In genomic region chr5:161703528-161703927, GRCh38 we compare ENCODE assay signal across 29 cellular contexts. TPM values are rescaled to one million over a fixed set of nuclear protein-coding genes. Genes with fewer than 3 reads are reported as not detected.
DNase-seq lines count a peak whose midpoint lies in the region; ATAC-seq, FAIRE-seq and TF ChIP-seq lines count a peak whose summit lies in the region.
"Had no signal": no experiment of that assay in that cellular context is flagged by ENCODE, and none has a peak within 500 bp of the region (broad histone marks: within the 10 kb centered on the region; RNA-seq: fewer than 3 reads in every experiment).

No MANE protein-coding gene starts in this region.

- H3K4me2 ChIP-seq in HepG2 (ENCODE audit: low read depth, low read length): no peak overlapping the region
- no peak overlapping the region for H3K4me2 ChIP-seq in K562 (ENCODE audit: insufficient read depth, low read length)
- H3K4me2 ChIP-seq: BLaER1 had no signal

- no peak overlapping the region for H3K27ac ChIP-seq in HepG2 (ENCODE audit: extremely low read length, insufficient read depth, low read length)
- no peak overlapping the region for H3K27ac ChIP-seq in right lobe of liver
- H3K27ac ChIP-seq in K562 (ENCODE audit: extremely low read depth, low read depth, low read length): no peak overlapping the region
- no peak overlapping the region for H3K27ac ChIP-seq in substantia nigra (ENCODE audit: low read depth, low read length, poor library complexity, severe bottlenecking)
- H3K27ac ChIP-seq: BLaER1 had no signal

- H3K9me1 ChIP-seq in K562 (ENCODE audit: control insufficient read depth, insufficient read depth, low read length): no peaks in the 10 kb centered on the region

- H3K27me3 ChIP-seq in HepG2 (ENCODE audit: control insufficient read depth in 1 of 2, insufficient read depth in 2 of 2, low read length in 2 of 2): no peaks in the 10 kb centered on the region
- no peaks in the 10 kb centered on the region for H3K27me3 ChIP-seq in right lobe of liver
- H3K27me3 ChIP-seq in K562 (ENCODE audit: control insufficient read depth in 2 of 2, insufficient read depth in 2 of 2, low read length in 2 of 2): no peaks in the 10 kb centered on the region
- H3K27me3 ChIP-seq: BE2C, BLaER1 had no signal

- no peak for ATAC-seq in HepG2
- ATAC-seq in right lobe of liver: no peak
- ATAC-seq in K562: no peak
- no peak for ATAC-seq in GM21529 (IDR thresholded peaks at IDR 0.05; ENCODE audit: unreplicated experiment)
- ATAC-seq: GM12878 had no signal

- BruUV-seq in HepG2 (replicated peaks; lab: Mats Ljungman, UMichigan): no TSS peak
- BruUV-seq in K562 (replicated peaks; lab: Mats Ljungman, UMichigan): no TSS peak

- TF ChIP-seq POLR2A in HepG2 (IDR thresholded peaks at IDR 0.05; ENCODE audit: insufficient read depth in 1 of 2, low read depth in 2 of 2, low read length in 2 of 2) (no peak), right lobe of liver (IDR thresholded peaks at IDR 0.05) (no peak), K562 (conservative IDR thresholded peaks at IDR 0.05) (no peak)

- TF ChIP-seq EP300 in HepG2 (IDR thresholded peaks at IDR 0.05; ENCODE audit: low read depth in 2 of 2, low read length in 2 of 2) (no peak), HepG2 (CRISPR knock-in tag; IDR thresholded peaks at IDR 0.05; ENCODE audit: borderline replicate concordance) (no peak), K562 (IDR thresholded peaks at IDR 0.05; ENCODE audit: low read length) (no peak)

- 6% methylated on average over 2 of the region's 2 CpGs for WGBS in HepG2 (ENCODE audit: low lambda C conversion rate)
- WGBS in right lobe of liver (ENCODE audit: insufficient coverage, low coverage, low lambda C conversion rate, missing lambda C conversion rate): 31% methylated on average over 2 of the region's 2 CpGs
- WGBS in K562 (ENCODE audit: insufficient coverage, low coverage, missing lambda C conversion rate): 0% methylated on average over 2 of the region's 2 CpGs

- in situ Hi-C loops in HepG2 (cut with HindIII; ENCODE audit: extremely low pct_ligation_motif_present, low pct_unique_long_range_greater_than_20kb) (no loop called here), K562 (cut with MboI) (no loop called here)

- H4K20me1 ChIP-seq in HepG2 (ENCODE audit: insufficient read depth, low read length) (no peaks in the 10 kb centered on the region), K562 (replicated peaks; ENCODE audit: control insufficient read depth, insufficient read depth, low read length) (no peaks in the 10 kb centered on the region)
- H4K20me1 ChIP-seq: BLaER1 had no signal

- intact Hi-C loops in HepG2 (cut with micrococcal nuclease; ENCODE audit: unreplicated experiment): no loop called here
- intact Hi-C loops in right lobe of liver (cut with DNase I): no loop called here
- intact Hi-C loops in K562 (cut with micrococcal nuclease): no loop called here

- no peaks in the 10 kb centered on the region for H3K9me3 ChIP-seq in HepG2 (ENCODE audit: low read length)
- no peaks in the 10 kb centered on the region for H3K9me3 ChIP-seq in right lobe of liver
- 0 out of 2 replicates have a peak, but pooled peaks cover under 1% of the 10 kb centered on the region for H3K9me3 ChIP-seq in K562 (replicated peaks; ENCODE audit: control insufficient read depth, insufficient read depth, low read depth, low read length)
- H3K9me3 ChIP-seq: BE2C, BLaER1 had no signal

- CTCF ChIA-PET in HepG2 (lab: Yijun Ruan, JAX; ENCODE audit: low intra/inter-chr PET ratio, low total read pairs): no interaction called here
- CTCF ChIA-PET in K562 (lab: Yijun Ruan, JAX; ENCODE audit: low intra/inter-chr PET ratio): no interaction called here

- no peaks in the 10 kb centered on the region for H3K36me3 ChIP-seq in HepG2 (replicated peaks in 1 of 2; ENCODE audit: control insufficient read depth in 1 of 2, insufficient read depth in 2 of 2, low read length in 2 of 2)
- H3K36me3 ChIP-seq in right lobe of liver: no peaks in the 10 kb centered on the region
- no peaks in the 10 kb centered on the region for H3K36me3 ChIP-seq in K562 (ENCODE audit: control insufficient read depth, insufficient read depth, low read length)
- H3K36me3 ChIP-seq: BE2C, BLaER1 had no signal

- no peak for DNase-seq in HepG2 (ENCODE audit: low spot score)
- DNase-seq in right lobe of liver: no peak
- no peak for DNase-seq in K562 (ENCODE audit: extremely low read depth in 1 of 4, low spot score in 3 of 4)
- DNase-seq in substantia nigra (lab: John Stamatoyannopoulos, UW): no peak
- DNase-seq: ACHN; BE2C; C1 segment of cervical spinal cord; CD4-positive, alpha-beta memory T cell; CD4-positive, CD25-positive, alpha-beta regulatory T cell; CD8-positive, alpha-beta memory T cell; COR-L47; DMS 273 treated with DMSO at 0.1 percent for 48 hours; DMS153; DMS53; DMS79; DND-41; EL; GDM1 had no signal

- no peaks in the 10 kb centered on the region for H3K4me1 ChIP-seq in HepG2 (ENCODE audit: insufficient read depth, low read length)
- no peaks in the 10 kb centered on the region for H3K4me1 ChIP-seq in right lobe of liver
- no peaks in the 10 kb centered on the region for H3K4me1 ChIP-seq in K562 (replicated peaks in 1 of 2; ENCODE audit: control insufficient read depth in 2 of 2, insufficient read depth in 2 of 2, low read length in 2 of 2)
- H3K4me1 ChIP-seq: BE2C, BLaER1 had no signal

- H3K79me2 ChIP-seq in HepG2 (ENCODE audit: insufficient read depth, low read length) (no peaks in the 10 kb centered on the region), K562 (ENCODE audit: control insufficient read depth, insufficient read depth, low read length) (no peaks in the 10 kb centered on the region)

- TF ChIP-seq RAD21 in HepG2 (CRISPR knock-in tag; IDR thresholded peaks at IDR 0.05) (no peak), K562 (CRISPR knock-in tag; conservative IDR thresholded peaks at IDR 0.05 in 1 of 2, IDR thresholded peaks at IDR 0.05 in 1 of 2) (no peak)

- POLR2A ChIA-PET in HepG2 (lab: Yijun Ruan, JAX) (no interaction called here), K562 (lab: Yijun Ruan, JAX) (no interaction called here)

- H2AFZ ChIP-seq in HepG2 (ENCODE audit: low read length) (no peak overlapping the region), K562 (ENCODE audit: low read depth, low read length) (no peak overlapping the region)

- FAIRE-seq in HepG2 (lab: Jason Lieb, UNC): no peak
- FAIRE-seq in K562 (lab: Jason Lieb, UNC): no peak
- FAIRE-seq: GM12892, GM18507 had no signal

- H3K9ac ChIP-seq in HepG2 (ENCODE audit: insufficient read depth, low read depth, low read length): no peak overlapping the region
- no peak overlapping the region for H3K9ac ChIP-seq in K562 (ENCODE audit: insufficient read depth in 1 of 2, low read depth in 2 of 2, low read length in 2 of 2)
- H3K9ac ChIP-seq: BLaER1 had no signal

- no peak overlapping the region for H3K4me3 ChIP-seq in HepG2 (replicated peaks in 1 of 3; ENCODE audit: insufficient read depth in 1 of 3, low read depth in 2 of 3, low read length in 3 of 3)
- H3K4me3 ChIP-seq in right lobe of liver: no peak overlapping the region
- H3K4me3 ChIP-seq in K562: no peak overlapping the region
- H3K4me3 ChIP-seq: BLaER1, GM12878 had no signal

- TF ChIP-seq CTCF in HepG2 (CRISPR knock-in tag; IDR thresholded peaks at IDR 0.05) (no peak), right lobe of liver (IDR thresholded peaks at IDR 0.05) (no peak), K562 (IDR thresholded peaks at IDR 0.05 in 2 of 3, conservative IDR thresholded peaks at IDR 0.05 in 1 of 3; ENCODE audit: insufficient read depth in 2 of 3, low read depth in 1 of 3, low read length in 3 of 3) (no peak)

RNA-seq across cellular contexts. Expression of gene GABRA6, which starts 18.0 kb away (rescaled TPM):
- total RNA-seq in HepG2 (2016; rRNA removed; fragmentation: Illumina TruSeq; extraction: Trizol): not detected in 2 replicates
- not detected in 2 replicates for total RNA-seq in HepG2 (2016; cell fraction: cytosol; rRNA removed; fragmentation: Illumina TruSeq; extraction: Trizol; ENCODE audit: low read depth)
- not detected in 2 replicates for total RNA-seq in HepG2 (2016; cell fraction: insoluble cytoplasmic fraction; rRNA removed; fragmentation: Illumina TruSeq; extraction: Trizol)
- total RNA-seq in HepG2 (2016; cell fraction: membrane; rRNA removed; fragmentation: Illumina TruSeq; extraction: Trizol): not detected in 2 replicates
- not detected in 2 replicates for total RNA-seq in HepG2 (2016; cell fraction: nucleus; rRNA removed; fragmentation: Illumina TruSeq; extraction: Trizol)
- not detected in 2 replicates for polyA plus RNA-seq in HepG2 (2011; rRNA removed)
- not detected in 2 replicates for polyA plus RNA-seq in HepG2 (2011; cell fraction: cytosol; rRNA removed)
- polyA plus RNA-seq in HepG2 (2011; cell fraction: nucleus; rRNA removed): not detected in 2 replicates
- polyA plus RNA-seq in HepG2 (2012): not detected in 2 replicates
- not detected in 2 replicates for polyA plus RNA-seq in HepG2 (2016; cell fraction: cytosol; fragmentation: Illumina TruSeq; extraction: Trizol; ENCODE audit: low read depth)
- not detected in 2 replicates for polyA plus RNA-seq in HepG2 (2016; cell fraction: insoluble cytoplasmic fraction; fragmentation: Illumina TruSeq; extraction: Trizol; ENCODE audit: low read depth)
- not detected in 2 replicates for polyA plus RNA-seq in HepG2 (2016; cell fraction: membrane; fragmentation: Illumina TruSeq; extraction: Trizol; ENCODE audit: low read depth)
- not detected in 2 replicates for polyA plus RNA-seq in HepG2 (2016; cell fraction: nucleus; fragmentation: Illumina TruSeq; extraction: Trizol; ENCODE audit: insufficient read depth, low read depth)
- not detected in 2 replicates for polyA minus RNA-seq in HepG2 (2011; rRNA and poly(A)+ RNA removed; ENCODE audit: low replicate concordance)
- polyA minus RNA-seq in HepG2 (2011; cell fraction: cytosol; rRNA and poly(A)+ RNA removed): not detected in 2 replicates
- not detected in 2 replicates for polyA minus RNA-seq in HepG2 (2011; cell fraction: nucleus; rRNA and poly(A)+ RNA removed)
- total RNA-seq in right lobe of liver: not detected
- total RNA-seq in K562 (2011; cell fraction: chromatin; rRNA removed; ENCODE audit: low replicate concordance): not detected in 2 replicates
- not detected in 2 replicates for total RNA-seq in K562 (2011; cell fraction: nucleolus; rRNA removed)
- not detected in 2 replicates for total RNA-seq in K562 (2011; cell fraction: nucleoplasm; rRNA removed)
- total RNA-seq in K562 (2014; rRNA removed): not detected in 2 replicates
- not detected in 2 replicates for total RNA-seq in K562 (2014; rRNA removed; fragmentation: Illumina TruSeq; extraction: Trizol)
- not detected in 2 replicates for total RNA-seq in K562 (2015; rRNA removed; fragmentation: Illumina TruSeq; extraction: Trizol)
- total RNA-seq in K562 (2021): not detected in 2 replicates
- not detected in 2 replicates for polyA plus RNA-seq in K562 (2011; rRNA removed)
- polyA plus RNA-seq in K562 (2011; cell fraction: cytosol; rRNA removed): not detected in 2 replicates
- not detected in 2 replicates for polyA plus RNA-seq in K562 (2011; cell fraction: nucleus; rRNA removed)
- not detected in 2 replicates for polyA plus RNA-seq in K562 (2012)
- polyA plus RNA-seq in K562 (2014; fragmentation: Illumina TruSeq; extraction: Trizol): not detected in 2 replicates
- not detected for polyA plus RNA-seq in K562 (2014; fragmentation: Nextera tagmentation; extraction: Ambion mirVana)
- polyA plus RNA-seq in K562 (2014; rRNA removed): not detected in 2 replicates
- not detected in 2 replicates for polyA minus RNA-seq in K562 (2011; rRNA and poly(A)+ RNA removed)
- not detected in 2 replicates for polyA minus RNA-seq in K562 (2011; cell fraction: cytosol; rRNA and poly(A)+ RNA removed)
- not detected in 2 replicates for polyA minus RNA-seq in K562 (2011; cell fraction: nucleus; rRNA and poly(A)+ RNA removed)
- total RNA-seq: A172; A673; CD4-positive, alpha-beta memory T cell; CD4-positive, CD25-positive, alpha-beta regulatory T cell; CD8-positive, alpha-beta memory T cell; Daoy; G401; GM12878 had no signal
- polyA plus RNA-seq: AG04450; CD14-positive monocyte; CD4-positive, alpha-beta memory T cell; CD4-positive, CD25-positive, alpha-beta regulatory T cell; CD8-positive, alpha-beta memory T cell; GM12878 had no signal

Comparison
In these comparisons a context has a peak if more than half of its experiments do, and no peak if none do; other contexts are left out.
1. Of the 241 proteins assayed by ChIP-seq in both HepG2 and K562: peak only in HepG2: none; only in K562: none; in both: MAFF and MAFK; in neither: 239.